In genomic region chr10:49948142-49948541, GRCh38 we compare ENCODE assay signal across 8 cellular contexts. TPM values are rescaled to one million over a fixed set of nuclear protein-coding genes. Genes with fewer than 3 reads are reported as not detected.
DNase-seq lines count a peak whose midpoint lies in the region; ATAC-seq, FAIRE-seq and TF ChIP-seq lines count a peak whose summit lies in the region.
"Not testable (repeated sequence)": the region's sequence is repeated elsewhere in the genome, so short reads cannot be mapped to it uniquely, and the experiment has no call there.

No MANE protein-coding gene starts in this region.

- FAIRE-seq in GM12891 (lab: Jason Lieb, UNC), result peak; percentile 58

- peak; percentile 94 for ATAC-seq in GM18868 (IDR thresholded peaks at IDR 0.05; ENCODE audit: unreplicated experiment)
- peak; percentile 69 for ATAC-seq in GM19455 (IDR thresholded peaks at IDR 0.05; ENCODE audit: unreplicated experiment)
- ATAC-seq in GM21737 (IDR thresholded peaks at IDR 0.05; ENCODE audit: unreplicated experiment), result peak; percentile 59
- peak; percentile 92 for ATAC-seq in HG02852 (IDR thresholded peaks at IDR 0.05; ENCODE audit: unreplicated experiment)
- peak; percentile 79 for ATAC-seq in HG03095 (IDR thresholded peaks at IDR 0.05; ENCODE audit: unreplicated experiment)
- ATAC-seq in HG03469 (IDR thresholded peaks at IDR 0.05; ENCODE audit: unreplicated experiment), result peak; percentile 48
- peak; percentile 73 for ATAC-seq in left ventricle myocardium superior

- DNase-seq in GM12891 (ENCODE audit: insufficient read length, low spot score); left ventricle myocardium superior: not testable (repeated sequence)

- not testable (repeated sequence) for TF ChIP-seq POLR2A in GM12891 (IDR thresholded peaks at IDR 0.05; ENCODE audit: low read depth, low read length)

- intact Hi-C loops in left ventricle myocardium superior (cut with micrococcal nuclease), result not testable (repeated sequence)

RNA-seq across cellular contexts. Expression of gene TIMM23B, which starts 6.3 kb away (rescaled TPM):
- polyA plus RNA-seq in GM12891 (2012; ENCODE audit: low read depth, missing spikeins), result 12.1 TPM
- total RNA-seq in left ventricle myocardium superior, result 15.8 TPM

RNA-seq across cellular contexts. Expression of gene PARG, which starts 6.3 kb away (rescaled TPM):
- polyA plus RNA-seq in GM12891 (2012; ENCODE audit: low read depth, missing spikeins), result 10.4 TPM
- total RNA-seq in left ventricle myocardium superior, result 22.7 TPM

RNA-seq across cellular contexts. Expression of gene AGAP6, which starts 40.1 kb away (rescaled TPM):
- polyA plus RNA-seq in GM12891 (2012; ENCODE audit: low read depth, missing spikeins), result 9.6 TPM
- total RNA-seq in left ventricle myocardium superior, result 4.5 TPM
